2 cellular contexts compared by ENCODE assay signal in the genomic region with DNA sequence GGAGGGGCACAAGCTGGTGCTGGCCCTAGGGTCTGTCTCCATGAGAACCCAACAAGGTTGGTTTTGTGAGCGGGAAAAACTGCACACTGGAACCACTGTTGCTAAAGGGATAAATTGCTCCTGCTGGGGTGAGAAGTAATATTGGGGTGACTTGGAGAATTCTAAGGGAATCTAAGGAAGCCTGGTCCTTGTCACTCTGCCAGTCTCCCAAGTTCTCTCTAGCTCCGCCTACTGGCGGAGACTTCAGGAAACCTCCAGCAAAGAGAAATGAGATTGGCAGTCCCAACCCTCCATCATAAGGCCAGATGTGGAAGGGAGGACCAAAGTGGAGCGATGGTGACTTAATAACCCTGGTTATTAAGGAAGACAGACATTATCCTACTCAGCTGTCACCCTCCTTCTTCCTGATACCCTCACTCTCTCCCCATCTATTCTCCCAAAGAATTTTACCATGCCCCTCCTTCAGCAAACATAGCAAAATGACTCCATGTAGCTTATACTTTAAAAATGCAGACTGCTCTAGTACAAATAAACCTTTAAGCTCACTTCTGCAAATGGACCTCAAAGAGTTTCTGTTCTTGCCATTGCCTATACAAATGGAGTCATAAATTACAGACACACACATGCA.
TF ChIP-seq lines count a peak whose summit lies in the region.

No MANE protein-coding gene starts in this region.

TF ChIP-seq in HepG2, 621 proteins besides CTCF, POLR2A, EP300 and RAD21:
- TF ChIP-seq SMAD9 (CRISPR knock-in tag; IDR thresholded peaks at IDR 0.05) = no peak
- no peak for TF ChIP-seq ZNF160 (CRISPR knock-in tag; IDR thresholded peaks at IDR 0.05)
- peak; percentile 12; the same call in 1 of the 2 replicates for TF ChIP-seq SMC3 (IDR thresholded peaks at IDR 0.05; ENCODE audit: low read length)
- TF ChIP-seq MXI1 (IDR thresholded peaks at IDR 0.05; ENCODE audit: borderline replicate concordance, low read depth, low read length) = no peak

TF ChIP-seq in IMR-90, 13 proteins besides CTCF, POLR2A, EP300 and RAD21:
- TF ChIP-seq SMC3 (IDR thresholded peaks at IDR 0.05; ENCODE audit: low read depth, low read length) = peak; percentile 31; the same call in 1 of the 2 replicates
- TF ChIP-seq, protein P1, sequence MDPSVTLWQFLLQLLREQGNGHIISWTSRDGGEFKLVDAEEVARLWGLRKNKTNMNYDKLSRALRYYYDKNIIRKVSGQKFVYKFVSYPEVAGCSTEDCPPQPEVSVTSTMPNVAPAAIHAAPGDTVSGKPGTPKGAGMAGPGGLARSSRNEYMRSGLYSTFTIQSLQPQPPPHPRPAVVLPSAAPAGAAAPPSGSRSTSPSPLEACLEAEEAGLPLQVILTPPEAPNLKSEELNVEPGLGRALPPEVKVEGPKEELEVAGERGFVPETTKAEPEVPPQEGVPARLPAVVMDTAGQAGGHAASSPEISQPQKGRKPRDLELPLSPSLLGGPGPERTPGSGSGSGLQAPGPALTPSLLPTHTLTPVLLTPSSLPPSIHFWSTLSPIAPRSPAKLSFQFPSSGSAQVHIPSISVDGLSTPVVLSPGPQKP (IDR thresholded peaks at IDR 0.05; ENCODE audit: borderline replicate concordance, low read depth, low read length) = no peak
